Comparison of ENCODE assay signal across 2 cellular contexts in genomic region chr17:43482103-43483012, GRCh38.
TF ChIP-seq lines count a peak whose summit lies in the region.

No MANE protein-coding gene starts in this region.

TF ChIP-seq in SK-N-SH, 30 proteins besides CTCF, POLR2A, EP300 and RAD21 (continued from another document):
- TF ChIP-seq USF2 (IDR thresholded peaks at IDR 0.05; ENCODE audit: borderline replicate concordance, low read depth, low read length) = no peak
- TF ChIP-seq TAF1 (IDR thresholded peaks at IDR 0.05; ENCODE audit: borderline replicate concordance, low read depth, low read length) = no peak
- no peak for TF ChIP-seq RXRA (IDR thresholded peaks at IDR 0.05; ENCODE audit: borderline replicate concordance, low read depth)
- TF ChIP-seq NRF1 (IDR thresholded peaks at IDR 0.05; ENCODE audit: low read depth, low read length) = no peak
- no peak for TF ChIP-seq NFIC (IDR thresholded peaks at IDR 0.05; ENCODE audit: borderline replicate concordance)
- TF ChIP-seq FOXJ3 (CRISPR knock-in tag; IDR thresholded peaks at IDR 0.05) = no peak
- TF ChIP-seq, protein P1, sequence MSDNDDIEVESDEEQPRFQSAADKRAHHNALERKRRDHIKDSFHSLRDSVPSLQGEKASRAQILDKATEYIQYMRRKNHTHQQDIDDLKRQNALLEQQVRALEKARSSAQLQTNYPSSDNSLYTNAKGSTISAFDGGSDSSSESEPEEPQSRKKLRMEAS (IDR thresholded peaks at IDR 0.05; ENCODE audit: low read depth) = no peak
- TF ChIP-seq IRF3 (IDR thresholded peaks at IDR 0.05; ENCODE audit: low read depth, low read length) = no peak
- TF ChIP-seq, protein P2, sequence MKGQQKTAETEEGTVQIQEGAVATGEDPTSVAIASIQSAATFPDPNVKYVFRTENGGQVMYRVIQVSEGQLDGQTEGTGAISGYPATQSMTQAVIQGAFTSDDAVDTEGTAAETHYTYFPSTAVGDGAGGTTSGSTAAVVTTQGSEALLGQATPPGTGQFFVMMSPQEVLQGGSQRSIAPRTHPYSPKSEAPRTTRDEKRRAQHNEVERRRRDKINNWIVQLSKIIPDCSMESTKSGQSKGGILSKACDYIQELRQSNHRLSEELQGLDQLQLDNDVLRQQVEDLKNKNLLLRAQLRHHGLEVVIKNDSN (IDR thresholded peaks at IDR 0.05; ENCODE audit: borderline replicate concordance, low read depth) = no peak
- TF ChIP-seq SMC3 (IDR thresholded peaks at IDR 0.05; ENCODE audit: low read depth, low read length) = no peak
- TF ChIP-seq EZH2phosphoT487 (IDR thresholded peaks at IDR 0.05; ENCODE audit: borderline replicate concordance, low read depth) = no peak
- TF ChIP-seq REST (IDR thresholded peaks at IDR 0.05; ENCODE audit: low read depth, low read length) = no peak
- TF ChIP-seq TEAD4 (IDR thresholded peaks at IDR 0.05; ENCODE audit: borderline replicate concordance, insufficient read depth) = no peak

TF ChIP-seq in SK-N-SH treated with all-trans-retinoic acid at 6 μM for 48 hours, 23 proteins besides CTCF, POLR2A, EP300 and RAD21:
- TF ChIP-seq, protein P3, sequence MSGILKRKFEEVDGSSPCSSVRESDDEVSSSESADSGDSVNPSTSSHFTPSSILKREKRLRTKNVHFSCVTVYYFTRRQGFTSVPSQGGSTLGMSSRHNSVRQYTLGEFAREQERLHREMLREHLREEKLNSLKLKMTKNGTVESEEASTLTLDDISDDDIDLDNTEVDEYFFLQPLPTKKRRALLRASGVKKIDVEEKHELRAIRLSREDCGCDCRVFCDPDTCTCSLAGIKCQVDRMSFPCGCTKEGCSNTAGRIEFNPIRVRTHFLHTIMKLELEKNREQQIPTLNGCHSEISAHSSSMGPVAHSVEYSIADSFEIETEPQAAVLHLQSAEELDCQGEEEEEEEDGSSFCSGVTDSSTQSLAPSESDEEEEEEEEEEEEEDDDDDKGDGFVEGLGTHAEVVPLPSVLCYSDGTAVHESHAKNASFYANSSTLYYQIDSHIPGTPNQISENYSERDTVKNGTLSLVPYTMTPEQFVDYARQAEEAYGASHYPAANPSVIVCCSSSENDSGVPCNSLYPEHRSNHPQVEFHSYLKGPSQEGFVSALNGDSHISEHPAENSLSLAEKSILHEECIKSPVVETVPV (CRISPR knock-in tag; IDR thresholded peaks at IDR 0.05) = no peak
- TF ChIP-seq ZNF8 (CRISPR knock-in tag; IDR thresholded peaks at IDR 0.05) = no peak
- TF ChIP-seq GLIS3 (CRISPR knock-in tag; IDR thresholded peaks at IDR 0.05) = no peak
- TF ChIP-seq ESRRG (CRISPR knock-in tag; IDR thresholded peaks at IDR 0.05) = no peak
- no peak for TF ChIP-seq ARNTL (CRISPR knock-in tag; IDR thresholded peaks at IDR 0.05; ENCODE audit: borderline replicate concordance, low read depth)
- TF ChIP-seq CREB5 (CRISPR knock-in tag; IDR thresholded peaks at IDR 0.05; ENCODE audit: low read depth) = no peak
- TF ChIP-seq ZNF565 (CRISPR knock-in tag; conservative IDR thresholded peaks at IDR 0.05; ENCODE audit: low read depth) = no peak
- no peak for TF ChIP-seq TCF4 (CRISPR knock-in tag; IDR thresholded peaks at IDR 0.05; ENCODE audit: borderline replicate concordance)
- TF ChIP-seq RARB (CRISPR knock-in tag; IDR thresholded peaks at IDR 0.05) = no peak
- TF ChIP-seq ZC3H10 (CRISPR knock-in tag; IDR thresholded peaks at IDR 0.05) = no peak
- TF ChIP-seq ZNF70 (CRISPR knock-in tag; IDR thresholded peaks at IDR 0.05) = no peak
- no peak for TF ChIP-seq POU6F1 (CRISPR knock-in tag; IDR thresholded peaks at IDR 0.05; ENCODE audit: borderline replicate concordance, low read depth)
- TF ChIP-seq, protein P4, sequence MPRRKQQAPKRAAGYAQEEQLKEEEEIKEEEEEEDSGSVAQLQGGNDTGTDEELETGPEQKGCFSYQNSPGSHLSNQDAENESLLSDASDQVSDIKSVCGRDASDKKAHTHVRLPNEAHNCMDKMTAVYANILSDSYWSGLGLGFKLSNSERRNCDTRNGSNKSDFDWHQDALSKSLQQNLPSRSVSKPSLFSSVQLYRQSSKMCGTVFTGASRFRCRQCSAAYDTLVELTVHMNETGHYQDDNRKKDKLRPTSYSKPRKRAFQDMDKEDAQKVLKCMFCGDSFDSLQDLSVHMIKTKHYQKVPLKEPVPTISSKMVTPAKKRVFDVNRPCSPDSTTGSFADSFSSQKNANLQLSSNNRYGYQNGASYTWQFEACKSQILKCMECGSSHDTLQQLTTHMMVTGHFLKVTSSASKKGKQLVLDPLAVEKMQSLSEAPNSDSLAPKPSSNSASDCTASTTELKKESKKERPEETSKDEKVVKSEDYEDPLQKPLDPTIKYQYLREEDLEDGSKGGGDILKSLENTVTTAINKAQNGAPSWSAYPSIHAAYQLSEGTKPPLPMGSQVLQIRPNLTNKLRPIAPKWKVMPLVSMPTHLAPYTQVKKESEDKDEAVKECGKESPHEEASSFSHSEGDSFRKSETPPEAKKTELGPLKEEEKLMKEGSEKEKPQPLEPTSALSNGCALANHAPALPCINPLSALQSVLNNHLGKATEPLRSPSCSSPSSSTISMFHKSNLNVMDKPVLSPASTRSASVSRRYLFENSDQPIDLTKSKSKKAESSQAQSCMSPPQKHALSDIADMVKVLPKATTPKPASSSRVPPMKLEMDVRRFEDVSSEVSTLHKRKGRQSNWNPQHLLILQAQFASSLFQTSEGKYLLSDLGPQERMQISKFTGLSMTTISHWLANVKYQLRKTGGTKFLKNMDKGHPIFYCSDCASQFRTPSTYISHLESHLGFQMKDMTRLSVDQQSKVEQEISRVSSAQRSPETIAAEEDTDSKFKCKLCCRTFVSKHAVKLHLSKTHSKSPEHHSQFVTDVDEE (CRISPR knock-in tag; IDR thresholded peaks at IDR 0.05) = no peak
- TF ChIP-seq SNAI2 (CRISPR knock-in tag; IDR thresholded peaks at IDR 0.05) = no peak
- TF ChIP-seq BACH2 (CRISPR knock-in tag; IDR thresholded peaks at IDR 0.05; ENCODE audit: borderline replicate concordance) = no peak
